12 cellular contexts compared by ENCODE assay signal in genomic region chr14:81187832-81188522, GRCh38. TPM values are rescaled to one million over a fixed set of nuclear protein-coding genes. Genes with fewer than 3 reads are reported as not detected.
DNase-seq lines count a peak whose midpoint lies in the region; ATAC-seq, FAIRE-seq and TF ChIP-seq lines count a peak whose summit lies in the region.
"Had no signal": no experiment of that assay in that cellular context is flagged by ENCODE, and none has a peak within 500 bp of the region (broad histone marks: within the 10 kb centered on the region; RNA-seq: fewer than 3 reads in every experiment).

No MANE protein-coding gene starts in this region.

- peak; percentile 79 for ATAC-seq in GM18505 (IDR thresholded peaks at IDR 0.05; ENCODE audit: unreplicated experiment)
- ATAC-seq in GM19395 (IDR thresholded peaks at IDR 0.05; ENCODE audit: unreplicated experiment): peak; percentile 85
- peak; percentile 88 for ATAC-seq in HG02885 (IDR thresholded peaks at IDR 0.05; ENCODE audit: poor library complexity, unreplicated experiment)
- peak; percentile 70 for ATAC-seq in HG03575 (IDR thresholded peaks at IDR 0.05; ENCODE audit: extremely low read depth, insufficient number of reproducible peaks, low FRiP score, unreplicated experiment)
- no peak for ATAC-seq in heart right ventricle
- ATAC-seq: WTC11 had no signal

- H3K36me3 ChIP-seq in heart right ventricle: peaks cover 0 to 98% (median 18%) of the 10 kb centered on the region in 9 donors

- intact Hi-C loops in heart right ventricle (cut with DNase I): no loop called here

- H3K9me3 ChIP-seq in heart right ventricle: no peaks in the 10 kb centered on the region

- TF ChIP-seq POLR2A in GM18505 (IDR thresholded peaks at IDR 0.05; ENCODE audit: borderline replicate concordance, extremely low read depth, insufficient read depth, insufficient read length) (no peak), GM12892 (IDR thresholded peaks at IDR 0.05; ENCODE audit: low read depth, low read length) (no peak)

- peaks cover 0 to 8% (median 2%) of the 10 kb centered on the region in 9 donors for H3K4me1 ChIP-seq in heart right ventricle

- WGBS in heart right ventricle, 2 donors: 96% methylated on average over 5 of the region's 5 CpGs

- no peak for FAIRE-seq in GM12892 (lab: Jason Lieb, UNC)

- H3K27ac ChIP-seq in heart right ventricle: no peak overlapping the region

- no peak for TF ChIP-seq CTCF in heart right ventricle (IDR thresholded peaks at IDR 0.05)

- no peak overlapping the region for H3K4me3 ChIP-seq in heart right ventricle

- no peaks in the 10 kb centered on the region for H3K27me3 ChIP-seq in heart right ventricle

- DNase-seq in GM12892 (ENCODE audit: insufficient read length): no peak
- DNase-seq in NCI-H146 (lab: John Stamatoyannopoulos, UW): no peak
- DNase-seq in hypothalamus (lab: John Stamatoyannopoulos, UW): no peak
- DNase-seq in heart right ventricle: no peak
- DNase-seq: effector memory CD4-positive, alpha-beta T cell; NCI-H187 treated with DMSO at 0.1 percent for 48 hours; RPMI8226 had no signal

RNA-seq across cellular contexts. Expression of gene GTF2A1, which starts 32.8 kb away (rescaled TPM):
- 15.8 TPM for polyA plus RNA-seq in GM12892 (2012; ENCODE audit: missing spikeins)
- 10 to 100 TPM; 14.8 to 28.3 (median 23.6) TPM for total RNA-seq in heart right ventricle
- polyA plus RNA-seq in heart right ventricle: 1 to 10 TPM; 4.3 to 4.4 TPM

Comparison
In these comparisons a context has a peak if more than half of its experiments do, and no peak if none do; other contexts are left out.
1. ATAC-seq: peak in GM18505 (single experiment), GM19395 (single experiment), HG02885 (single experiment) and HG03575 (single experiment); none in heart right ventricle (0 of 8).